ENCODE assay signal across 21 cellular contexts in genomic region chr11:36462321-36462720, GRCh38.
"Had no signal": no experiment of that assay in that cellular context is flagged by ENCODE, and none has a peak within 500 bp of the region (broad histone marks: within the 10 kb centered on the region; RNA-seq: fewer than 3 reads in every experiment).

No MANE protein-coding gene starts in this region.

- H3K27ac ChIP-seq: HL-60 had no signal

- H3K9me3 ChIP-seq: SK-N-SH had no signal

- DNase-seq: KBM-7, NCI-H1048, NCI-H1105, NCI-H1417, NCI-H1436 treated with DMSO at 0.1 percent for 48 hours, NCI-H1694, NCI-H187 treated with DMSO at 0.1 percent for 48 hours, NCI-H2029 treated with DMSO at 0.1 percent for 48 hours, NCI-H2171, NCI-H226, NCI-H446, NCI-H510A, NCI-H524 treated with DMSO at 0.1 percent for 48 hours, NCI-H69, NCI-H774, Right ventricle myocardium superior, RPMI8226, SIG-M5, SK-N-SH, SW 1271 had no signal

- H3K9ac ChIP-seq: SK-N-SH had no signal

- H3K4me2 ChIP-seq: SK-N-SH had no signal
